In genomic region chr12:122473543-122474323, GRCh38 we compare ENCODE assay signal across 8 cellular contexts. TPM values are rescaled to one million over a fixed set of nuclear protein-coding genes. Genes with fewer than 3 reads are reported as not detected.
A peak's percentile ranks its signal among the peaks of the same experiment; 100 is the strongest.
DNase-seq lines count a peak whose midpoint lies in the region; ATAC-seq and TF ChIP-seq lines count a peak whose summit lies in the region.

No MANE protein-coding gene starts in this region.

- peak; percentile 65 for DNase-seq in activated CD8-positive, alpha-beta memory T cell treated with anti-CD3 and anti-CD28 coated beads for 24 hours
- no peak for DNase-seq in activated CD8-positive, alpha-beta memory T cell treated with anti-CD3 and anti-CD28 coated beads, Interleukin-2, amount 50 U/mL, for 4 hours
- peak; percentile 26 for DNase-seq in activated CD8-positive, alpha-beta T cell treated with anti-CD3 and anti-CD28 coated beads, Interleukin-2, amount 10 ng/mL, durations not matched to agents 7 days and 5 days
- DNase-seq in right atrium auricular region (ENCODE audit: low spot score) (peak; percentile 54), NCI-H82 treated with DMSO at 0.1 percent for 48 hours (lab: John Stamatoyannopoulos, UW; ENCODE audit: unreplicated experiment) (no peak), AML-193 (lab: John Stamatoyannopoulos, UW) (no peak), NCI-H2081 (lab: John Stamatoyannopoulos, UW) (no peak)

- ATAC-seq in activated CD8-positive, alpha-beta T cell treated with anti-CD3 and anti-CD28 coated beads, Interleukin-2, amount 10 ng/mL, durations not matched to agents 7 days and 5 days, result no peak

- H3K36me3 Mint-ChIP-seq in activated CD8-positive, alpha-beta T cell treated with anti-CD3 and anti-CD28 coated beads, Interleukin-2, amount 10 ng/mL, durations not matched to agents 7 days and 5 days (ENCODE audit: low read depth), result peaks cover 49% of the 10 kb centered on the region
- peaks cover 60% of the 10 kb centered on the region for H3K36me3 Mint-ChIP-seq in stimulated activated naive CD8-positive, alpha-beta T cell treated with anti-CD3 and anti-CD28 coated beads, Interleukin-15, Interleukin-2, amounts not matched to agents 100 ng/mL and 50 ng/mL, for 24 hours (ENCODE audit: low read depth)

- no peaks in the 10 kb centered on the region for H3K9me3 ChIP-seq in right atrium auricular region

- no peaks in the 10 kb centered on the region for H3K9me3 Mint-ChIP-seq in activated CD8-positive, alpha-beta T cell treated with anti-CD3 and anti-CD28 coated beads, Interleukin-2, amount 10 ng/mL, durations not matched to agents 7 days and 5 days (ENCODE audit: insufficient read depth)
- no peaks in the 10 kb centered on the region for H3K9me3 Mint-ChIP-seq in stimulated activated naive CD8-positive, alpha-beta T cell treated with anti-CD3 and anti-CD28 coated beads, Interleukin-15, Interleukin-2, amounts not matched to agents 100 ng/mL and 50 ng/mL, for 24 hours

- no peak overlapping the region for H3K27ac ChIP-seq in right atrium auricular region

- H3K27me3 Mint-ChIP-seq in activated CD8-positive, alpha-beta T cell treated with anti-CD3 and anti-CD28 coated beads, Interleukin-2, amount 10 ng/mL, durations not matched to agents 7 days and 5 days (ENCODE audit: low read depth), result no peaks in the 10 kb centered on the region
- no peaks in the 10 kb centered on the region for H3K27me3 Mint-ChIP-seq in stimulated activated naive CD8-positive, alpha-beta T cell treated with anti-CD3 and anti-CD28 coated beads, Interleukin-15, Interleukin-2, amounts not matched to agents 100 ng/mL and 50 ng/mL, for 24 hours

- H3K4me1 Mint-ChIP-seq in activated CD8-positive, alpha-beta T cell treated with anti-CD3 and anti-CD28 coated beads, Interleukin-2, amount 10 ng/mL, durations not matched to agents 7 days and 5 days (ENCODE audit: low read depth), result peaks cover 21% of the 10 kb centered on the region
- peaks cover 32% of the 10 kb centered on the region for H3K4me1 Mint-ChIP-seq in stimulated activated naive CD8-positive, alpha-beta T cell treated with anti-CD3 and anti-CD28 coated beads, Interleukin-15, Interleukin-2, amounts not matched to agents 100 ng/mL and 50 ng/mL, for 24 hours (ENCODE audit: low read depth)

- POLR2A ChIA-PET in activated CD8-positive, alpha-beta T cell treated with anti-CD3 and anti-CD28 coated beads, Interleukin-2, amount 10 ng/mL, durations not matched to agents 7 days and 5 days (lab: Charles Lee), result interaction anchor here (0.7 to 1.3 kb wide), 3 partner anchors 13 to 83 kb away, joined by 3 to 4 read pairs (median 3); partner anchors contain the start of gene ZCCHC8

- H3K27me3 ChIP-seq in right atrium auricular region, result no peaks in the 10 kb centered on the region

- TF ChIP-seq CTCF in right atrium auricular region (IDR thresholded peaks at IDR 0.05), result no peak

- CTCF ChIA-PET in activated CD8-positive, alpha-beta T cell treated with anti-CD3 and anti-CD28 coated beads, Interleukin-2, amount 10 ng/mL, durations not matched to agents 7 days and 5 days (lab: Charles Lee), result interaction anchor here (0.6 to 6.3 kb wide), 12 partner anchors 14 to 192 kb away, joined by 3 to 253 read pairs (median 4); partner anchors contain the start of gene CLIP1

- peaks cover 0 to 4% of the 10 kb centered on the region in 2 donors for H3K4me1 ChIP-seq in right atrium auricular region

- peaks cover 56% of the 10 kb centered on the region for H3K36me3 ChIP-seq in right atrium auricular region

- H3K4me3 Mint-ChIP-seq in activated CD8-positive, alpha-beta T cell treated with anti-CD3 and anti-CD28 coated beads, Interleukin-2, amount 10 ng/mL, durations not matched to agents 7 days and 5 days, result no peak overlapping the region
- H3K4me3 Mint-ChIP-seq in stimulated activated naive CD8-positive, alpha-beta T cell treated with anti-CD3 and anti-CD28 coated beads, Interleukin-15, Interleukin-2, amounts not matched to agents 100 ng/mL and 50 ng/mL, for 24 hours, result peak overlapping the region; percentile 9

- no peak overlapping the region for H3K27ac Mint-ChIP-seq in activated CD8-positive, alpha-beta T cell treated with anti-CD3 and anti-CD28 coated beads, Interleukin-2, amount 10 ng/mL, durations not matched to agents 7 days and 5 days
- peak overlapping the region; percentile 71 for H3K27ac Mint-ChIP-seq in stimulated activated naive CD8-positive, alpha-beta T cell treated with anti-CD3 and anti-CD28 coated beads, Interleukin-15, Interleukin-2, amounts not matched to agents 100 ng/mL and 50 ng/mL, for 24 hours

- no peak overlapping the region for H3K4me3 ChIP-seq in right atrium auricular region

RNA-seq across cellular contexts. Expression of gene ZCCHC8, which starts 27.0 kb away (rescaled TPM):
- total RNA-seq in activated CD8-positive, alpha-beta T cell treated with anti-CD3 and anti-CD28 coated beads, Interleukin-2, amount 10 ng/mL, durations not matched to agents 7 days and 5 days, result 10 to 100 TPM; 41.3 to 45.3 TPM
- 1 to 10 TPM; 7.5 to 9.6 TPM for total RNA-seq in right atrium auricular region

RNA-seq across cellular contexts. Expression of gene CLIP1, which starts 51.3 kb away (rescaled TPM):
- total RNA-seq in activated CD8-positive, alpha-beta T cell treated with anti-CD3 and anti-CD28 coated beads, Interleukin-2, amount 10 ng/mL, durations not matched to agents 7 days and 5 days, result 10 to 100 TPM; 61.4 to 63.2 TPM
- 100 to 1,000 TPM in 1 of 2 donors, 10 to 100 TPM in 1; 91.5 to 153 TPM for total RNA-seq in right atrium auricular region

RNA-seq across cellular contexts. Expression of gene RSRC2, which starts 53.0 kb away (rescaled TPM):
- total RNA-seq in activated CD8-positive, alpha-beta T cell treated with anti-CD3 and anti-CD28 coated beads, Interleukin-2, amount 10 ng/mL, durations not matched to agents 7 days and 5 days, result 100 to 1,000 TPM in 1 of 2 experiments, 10 to 100 TPM in 1; 96.1 to 106 TPM
- total RNA-seq in right atrium auricular region, result 10 to 100 TPM; 35.6 to 36.6 TPM

RNA-seq across cellular contexts. Expression of gene KNTC1, which starts 53.3 kb away (rescaled TPM):
- 100 to 1,000 TPM; 139 to 147 TPM for total RNA-seq in activated CD8-positive, alpha-beta T cell treated with anti-CD3 and anti-CD28 coated beads, Interleukin-2, amount 10 ng/mL, durations not matched to agents 7 days and 5 days
- total RNA-seq in right atrium auricular region, result 1 to 10 TPM; 2.2 to 3.0 TPM

Comparison
In these comparisons a context has a peak if more than half of its experiments do, and no peak if none do; other contexts are left out.
1. DNase-seq: peak in activated CD8-positive, alpha-beta memory T cell treated with anti-CD3 and anti-CD28 coated beads for 24 hours (single experiment), activated CD8-positive, alpha-beta T cell treated with anti-CD3 and anti-CD28 coated beads, Interleukin-2, amount 10 ng/mL, durations not matched to agents 7 days and 5 days (single experiment) and right atrium auricular region (single experiment); none in activated CD8-positive, alpha-beta memory T cell treated with anti-CD3 and anti-CD28 coated beads, Interleukin-2, amount 50 U/mL, for 4 hours (single experiment), NCI-H82 treated with DMSO at 0.1 percent for 48 hours (single experiment), AML-193 (0 of 2) and NCI-H2081 (0 of 2).
2. RNA of gene ZCCHC8, which starts 27.0 kb away (total RNA-seq): 41.3 to 45.3 TPM in activated CD8-positive, alpha-beta T cell treated with anti-CD3 and anti-CD28 coated beads, Interleukin-2, amount 10 ng/mL, durations not matched to agents 7 days and 5 days; 7.5 to 9.6 TPM in right atrium auricular region; every median in the first group is over 4 times any median in the second.